In genomic region chr3:52682016-52682415, GRCh38 we compare ENCODE assay signal across 1 cellular context.
TF ChIP-seq lines count a peak whose summit lies in the region.

No MANE protein-coding gene starts in this region.

TF ChIP-seq in HepG2, 621 proteins besides CTCF, POLR2A, EP300 and RAD21 (continued from another document and continues in another):
- TF ChIP-seq ZNF280D (CRISPR knock-in tag; IDR thresholded peaks at IDR 0.05) (no peak), TGIF2 (CRISPR knock-in tag; IDR thresholded peaks at IDR 0.05) (peak; percentile 61; the same call in 1 of the 2 replicates), ZBTB38 (CRISPR knock-in tag; IDR thresholded peaks at IDR 0.05) (no peak), ATF2 (CRISPR knock-in tag; IDR thresholded peaks at IDR 0.05) (no peak), CAMTA2 (CRISPR knock-in tag; IDR thresholded peaks at IDR 0.05; ENCODE audit: borderline replicate concordance) (no peak), HMGA1 (CRISPR knock-in tag; conservative IDR thresholded peaks at IDR 0.05) (no peak), CCAR2 (optimal IDR thresholded peaks at IDR 0.05; ENCODE audit: low read depth, low read length) (no peak), ZNF280B (CRISPR knock-in tag; IDR thresholded peaks at IDR 0.05; ENCODE audit: borderline replicate concordance) (no peak), GFI1 (CRISPR knock-in tag; IDR thresholded peaks at IDR 0.05; ENCODE audit: borderline replicate concordance) (no peak), NR3C1 (CRISPR knock-in tag; IDR thresholded peaks at IDR 0.05) (no peak), PCBP2 (optimal IDR thresholded peaks at IDR 0.05; ENCODE audit: low read depth, low read length, poor library complexity, severe bottlenecking) (no peak), ZC3H13 (CRISPR knock-in tag; IDR thresholded peaks at IDR 0.05) (no peak), GRHL1 (CRISPR knock-in tag; conservative IDR thresholded peaks at IDR 0.05) (no peak), PHB2 (IDR thresholded peaks at IDR 0.05; ENCODE audit: partially characterized antibody) (no peak), MED8 (CRISPR knock-in tag; IDR thresholded peaks at IDR 0.05; ENCODE audit: insufficient replicate concordance) (no peak), ZNF430 (CRISPR knock-in tag; IDR thresholded peaks at IDR 0.05) (0 out of 2 replicates have a peak, but pooled peaks have one; percentile 40), ZNF724P (CRISPR knock-in tag; IDR thresholded peaks at IDR 0.05; ENCODE audit: borderline replicate concordance) (no peak), SIX1 (CRISPR knock-in tag; IDR thresholded peaks at IDR 0.05; ENCODE audit: borderline replicate concordance) (no peak), ZNF136 (CRISPR knock-in tag; IDR thresholded peaks at IDR 0.05; ENCODE audit: low read depth) (0 out of 2 replicates have a peak, but pooled peaks have one; percentile 49), JDP2 (CRISPR knock-in tag; IDR thresholded peaks at IDR 0.05; ENCODE audit: borderline replicate concordance) (no peak), RFX1 (IDR thresholded peaks at IDR 0.05) (no peak), SMARCE1 (IDR thresholded peaks at IDR 0.05; ENCODE audit: borderline replicate concordance) (no peak), ZFX (CRISPR knock-in tag; IDR thresholded peaks at IDR 0.05; ENCODE audit: low read depth) (peak; percentile 18; the same call in 1 of the 2 replicates), SOX6 (IDR thresholded peaks at IDR 0.05) (no peak), SOX6 (CRISPR knock-in tag; IDR thresholded peaks at IDR 0.05) (peak; percentile 43; the same call in 1 of the 2 replicates), CBX2 (IDR thresholded peaks at IDR 0.05; ENCODE audit: low read depth, low read length) (no peak), CBX2 (CRISPR knock-in tag; IDR thresholded peaks at IDR 0.05; ENCODE audit: low read depth) (no peak), PHF21A (CRISPR knock-in tag; IDR thresholded peaks at IDR 0.05) (peak; percentile 45; the same call in 1 of the 2 replicates), MED1 (CRISPR knock-in tag; IDR thresholded peaks at IDR 0.05) (peak; percentile 77), YEATS2 (CRISPR knock-in tag; IDR thresholded peaks at IDR 0.05; ENCODE audit: borderline replicate concordance) (no peak; the same call in 1 of the 2 replicates), ZNF121 (CRISPR knock-in tag; IDR thresholded peaks at IDR 0.05) (no peak), CHCHD3 (CRISPR knock-in tag; IDR thresholded peaks at IDR 0.05) (no peak), ZNF564 (CRISPR knock-in tag; IDR thresholded peaks at IDR 0.05) (no peak), SRF (IDR thresholded peaks at IDR 0.05; ENCODE audit: low read depth, low read length) (no peak), ZFY (CRISPR knock-in tag; IDR thresholded peaks at IDR 0.05) (no peak), NFYB (CRISPR knock-in tag; IDR thresholded peaks at IDR 0.05) (no peak), ZZZ3 (CRISPR knock-in tag; IDR thresholded peaks at IDR 0.05; ENCODE audit: borderline replicate concordance) (no peak), ZNF777 (CRISPR knock-in tag; IDR thresholded peaks at IDR 0.05) (no peak), NFKBIZ (CRISPR knock-in tag; IDR thresholded peaks at IDR 0.05) (no peak), NFIB (CRISPR knock-in tag; IDR thresholded peaks at IDR 0.05; ENCODE audit: borderline replicate concordance) (no peak), ZSCAN20 (CRISPR knock-in tag; IDR thresholded peaks at IDR 0.05; ENCODE audit: borderline replicate concordance) (no peak), MNT (IDR thresholded peaks at IDR 0.05) (peak; percentile 69), NCOA2 (CRISPR knock-in tag; IDR thresholded peaks at IDR 0.05) (peak; percentile 55; the same call in 1 of the 2 replicates), ZBTB7B (CRISPR knock-in tag; IDR thresholded peaks at IDR 0.05) (peak; percentile 61; the same call in 1 of the 2 replicates), KMT2A (CRISPR knock-in tag; IDR thresholded peaks at IDR 0.05) (no peak), ELF1 (CRISPR knock-in tag; IDR thresholded peaks at IDR 0.05) (no peak), MIXL1 (CRISPR knock-in tag; IDR thresholded peaks at IDR 0.05) (peak; percentile 92), TBP (CRISPR knock-in tag; IDR thresholded peaks at IDR 0.05) (no peak), SRSF9 (IDR thresholded peaks at IDR 0.05; ENCODE audit: borderline replicate concordance, insufficient read depth, low read depth, low read length, poor library complexity, severe bottlenecking) (no peak), PBX3 (CRISPR knock-in tag; IDR thresholded peaks at IDR 0.05; ENCODE audit: borderline replicate concordance) (no peak), POLR2AphosphoS2 (IDR thresholded peaks at IDR 0.05; ENCODE audit: low read depth, low read length) (no peak), ZSCAN29 (CRISPR knock-in tag; conservative IDR thresholded peaks at IDR 0.05) (no peak), AHR (CRISPR knock-in tag; IDR thresholded peaks at IDR 0.05) (no peak), ARID4A (CRISPR knock-in tag; IDR thresholded peaks at IDR 0.05; ENCODE audit: borderline replicate concordance) (peak; percentile 81; the same call in 1 of the 2 replicates), LRRFIP1 (CRISPR knock-in tag; conservative IDR thresholded peaks at IDR 0.05) (no peak), FOXJ3 (CRISPR knock-in tag; IDR thresholded peaks at IDR 0.05; ENCODE audit: borderline replicate concordance) (0 out of 2 replicates have a peak, but pooled peaks have one; percentile 14)
